ENCODE assay signal across 30 cellular contexts in genomic region chr5:2726366-2726765, GRCh38. TPM values are rescaled to one million over a fixed set of nuclear protein-coding genes. Genes with fewer than 3 reads are reported as not detected.
"Had no signal": no experiment of that assay in that cellular context is flagged by ENCODE, and none has a peak within 500 bp of the region (broad histone marks: within the 10 kb centered on the region; RNA-seq: fewer than 3 reads in every experiment).

No MANE protein-coding gene starts in this region.

- H3K4me3 Mint-ChIP-seq: natural killer cell; nephron; neural progenitor cell; stimulated activated memory B cell treated with anti-CD40 and anti-IgM and Interleukin-4, amounts not matched to agents 10 μg/mL and 1 μg/mL and 100 μg/mL, for 72 hours; stimulated activated naive CD8-positive, alpha-beta T cell treated with anti-CD3 and anti-CD28 coated beads, Interleukin-15, amount 100 ng/mL, for 72 hours; type B pancreatic cell had no signal

- DNase-seq: natural killer cell; occipital lobe; ovary; psoas muscle; right cardiac atrium; right lobe of liver; spleen; stimulated activated CD4-positive, alpha-beta T cell treated with anti-CD3 and anti-CD28 coated beads, Interleukin-12 subunit alpha, Interleukin-12 subunit beta, amount 100 ng/mL, for 4 hours; stimulated activated CD4-positive, alpha-beta T cell treated with anti-CD3 and anti-CD28 coated beads, Interleukin-1b, Interleukin-23, amount 100 ng/mL, for 48 hours; stimulated activated CD4-positive, alpha-beta T cell treated with anti-CD3 and anti-CD28 coated beads, Interleukin-4, amount 100 ng/mL, for 1 hour; stimulated activated CD4-positive, alpha-beta T cell treated with anti-CD3 and anti-CD28 coated beads, Interleukin-4, amount 100 ng/mL, for 4 hours; stimulated activated CD8-positive, alpha-beta memory T cell treated with anti-CD3 and anti-CD28 coated beads, Interleukin-4, amount 100 ng/mL, for 48 hours; stimulated activated naive CD4-positive, alpha-beta T cell; stimulated activated naive CD8-positive, alpha-beta T cell treated with anti-CD3 and anti-CD28 coated beads, Interleukin-15, amount 100 ng/mL, for 72 hours; stimulated activated naive CD8-positive, alpha-beta T cell treated with anti-CD3 and anti-CD28 coated beads, Interleukin-15, Interleukin-2, amounts not matched to agents 100 U/mL and 50 U/mL, for 24 hours; substantia nigra; testis; tibial artery; transverse colon; upper lobe of right lung; uterus had no signal

- H3K36me3 ChIP-seq: neural progenitor cell, ovary, right lobe of liver, spleen, suprapubic skin, tibial artery, transverse colon, upper lobe of right lung, uterus had no signal

- H3K9me3 Mint-ChIP-seq: natural killer cell; nephron; stimulated activated memory B cell treated with anti-CD40 and anti-IgM and Interleukin-4, amounts not matched to agents 10 μg/mL and 1 μg/mL and 100 μg/mL, for 72 hours; type B pancreatic cell had no signal

- H3K9me3 ChIP-seq: ovary, psoas muscle, right lobe of liver, spleen, suprapubic skin, testis, tibial artery, transverse colon, upper lobe of right lung, uterus had no signal

- H3K9ac ChIP-seq: neural progenitor cell, parathyroid adenoma had no signal

- H3K27ac Mint-ChIP-seq: natural killer cell; nephron; neural progenitor cell; progenitor cell of endocrine pancreas; stimulated activated memory B cell treated with anti-CD40 and anti-IgM and Interleukin-4, amounts not matched to agents 10 μg/mL and 1 μg/mL and 100 μg/mL, for 72 hours; stimulated activated naive CD8-positive, alpha-beta T cell treated with anti-CD3 and anti-CD28 coated beads, Interleukin-15, amount 100 ng/mL, for 72 hours; type B pancreatic cell had no signal

- H3K27me3 ChIP-seq: neural progenitor cell, ovary, right lobe of liver, suprapubic skin, testis, upper lobe of right lung, uterus had no signal

- ATAC-seq: natural killer cell; psoas muscle; right cardiac atrium; right lobe of liver; stimulated activated memory B cell treated with anti-CD40 and anti-IgM and Interleukin-4, amounts not matched to agents 10 μg/mL and 1 μg/mL and 100 μg/mL, for 72 hours; stimulated activated naive CD8-positive, alpha-beta T cell treated with anti-CD3 and anti-CD28 coated beads, Interleukin-15, amount 100 ng/mL, for 72 hours; stimulated activated naive CD8-positive, alpha-beta T cell treated with anti-CD3 and anti-CD28 coated beads, Interleukin-15, Interleukin-2, amounts not matched to agents 100 U/mL and 50 U/mL, for 24 hours; upper lobe of right lung had no signal

- H3K4me3 ChIP-seq: neural progenitor cell, ovary, psoas muscle, right lobe of liver, skin epidermis, smooth muscle cell, spleen, suprapubic skin, tibial artery, transverse colon, upper lobe of right lung, uterus had no signal

- H3K4me1 ChIP-seq: neural progenitor cell, parathyroid adenoma, psoas muscle, right lobe of liver, spleen, suprapubic skin, testis, tibial artery, transverse colon, upper lobe of right lung, uterus had no signal

- H3K27me3 Mint-ChIP-seq: stimulated activated memory B cell treated with anti-CD40 and anti-IgM and Interleukin-4, amounts not matched to agents 10 μg/mL and 1 μg/mL and 100 μg/mL, for 72 hours had no signal

- H3K36me3 Mint-ChIP-seq: natural killer cell; neural progenitor cell; stimulated activated memory B cell treated with anti-CD40 and anti-IgM and Interleukin-4, amounts not matched to agents 10 μg/mL and 1 μg/mL and 100 μg/mL, for 72 hours; type B pancreatic cell had no signal

- H3K27ac ChIP-seq: neural progenitor cell, ovary, parathyroid adenoma, psoas muscle, right lobe of liver, skin epidermis, spleen, suprapubic skin, testis, tibial artery, transverse colon, upper lobe of right lung, uterus had no signal

- H3K4me1 Mint-ChIP-seq: natural killer cell; nephron; stimulated activated memory B cell treated with anti-CD40 and anti-IgM and Interleukin-4, amounts not matched to agents 10 μg/mL and 1 μg/mL and 100 μg/mL, for 72 hours; stimulated activated naive CD8-positive, alpha-beta T cell treated with anti-CD3 and anti-CD28 coated beads, Interleukin-15, amount 100 ng/mL, for 72 hours had no signal

RNA-seq across cellular contexts. Expression of gene IRX2, which starts 25.1 kb away (rescaled TPM):
- total RNA-seq: natural killer cell, occipital lobe, right lobe of liver, transverse colon had no signal
